29 cellular contexts compared by ENCODE assay signal in genomic region chr11:64558065-64558745, GRCh38. TPM values are rescaled to one million over a fixed set of nuclear protein-coding genes. Genes with fewer than 3 reads are reported as not detected.
DNase-seq lines count a peak whose midpoint lies in the region; FAIRE-seq and TF ChIP-seq lines count a peak whose summit lies in the region.
"Had no signal": no experiment of that assay in that cellular context is flagged by ENCODE, and none has a peak within 500 bp of the region (broad histone marks: within the 10 kb centered on the region; RNA-seq: fewer than 3 reads in every experiment).

No MANE protein-coding gene starts in this region.

- H3K4me3 Mint-ChIP-seq in activated CD4-positive, alpha-beta memory T cell treated with anti-CD3 and anti-CD28 coated beads, Interleukin-2, amount 10 ng/mL, durations not matched to agents 7 days and 5 days: no peak overlapping the region
- H3K4me3 Mint-ChIP-seq: activated naive CD4-positive, alpha-beta T cell treated with anti-CD3 and anti-CD28 coated beads, Interleukin-2, amount 50 U/mL, for 24 hours; activated T-helper 17 cell treated with anti-CD3 and anti-CD28 coated beads, Interleukin-2, amount 50 U/mL, for 72 hours; CD4-positive, alpha-beta memory T cell; central memory CD8-positive, alpha-beta T cell; T-helper 2 cell treated with Interferon-gamma antibody and Interleukin-4, amounts not matched to agents 5 μg/mL and 100 μg/mL, for 36 hours had no signal

- in situ Hi-C loops in GM23248 (cut with MboI): no loop called here

- CTCF ChIA-PET in activated CD4-positive, alpha-beta memory T cell treated with anti-CD3 and anti-CD28 coated beads, Interleukin-2, amount 10 ng/mL, durations not matched to agents 7 days and 5 days (lab: Charles Lee): no interaction called here

- H3K79me2 ChIP-seq in GM23248 (ENCODE audit: insufficient read depth): no peaks in the 10 kb centered on the region

- peak; percentile 73 for DNase-seq in GM23248
- DNase-seq in RCC 7860 (ENCODE audit: low spot score): peak; percentile 83
- DNase-seq in islet precursor cell: peak; percentile 68
- DNase-seq in sigmoid colon: peak; percentile 40
- DNase-seq in activated CD4-positive, alpha-beta memory T cell treated with anti-CD3 and anti-CD28 coated beads, Interleukin-2, amount 10 ng/mL, durations not matched to agents 7 days and 5 days: no peak
- no peak for DNase-seq in T1000 (lab: John Stamatoyannopoulos, UW)
- no peak for DNase-seq in hypothalamus (lab: John Stamatoyannopoulos, UW)
- DNase-seq: activated CD8-positive, alpha-beta memory T cell treated with anti-CD3 and anti-CD28 coated beads, Interleukin-2, amount 50 U/mL, for 4 hours; aorta; CD4-positive, alpha-beta memory T cell; glutamatergic neuron; Karpas-422; left cardiac atrium; mesenchymal stem cell; NCI-H1694 treated with DMSO at 0.1 percent for 48 hours; NCI-H2171 treated with DMSO at 0.1 percent for 48 hours; NCI-H524; ovary; right cardiac atrium; stimulated activated naive CD8-positive, alpha-beta T cell treated with anti-CD3 and anti-CD28 coated beads, Interleukin-15, Interleukin-2, amounts not matched to agents 100 U/mL and 50 U/mL, for 24 hours had no signal

- FAIRE-seq in RCC 7860 (lab: Jason Lieb, UNC): peak; percentile 84
- FAIRE-seq: G401.6 had no signal

- no peak overlapping the region for H2AFZ ChIP-seq in GM23248

- POLR2A ChIA-PET in activated CD4-positive, alpha-beta memory T cell treated with anti-CD3 and anti-CD28 coated beads, Interleukin-2, amount 10 ng/mL, durations not matched to agents 7 days and 5 days (lab: Charles Lee): no interaction called here

- WGBS in GM23248 (ENCODE audit: low coverage in 1 of 2, low lambda C conversion rate in 2 of 2, missing lambda C conversion rate in 2 of 2), 2 experiments: 41 to 42% methylated on average over 12 to 14 of the region's 14 CpGs
- WGBS in sigmoid colon, 2 donors: 85 to 88% methylated on average over 14 of the region's 14 CpGs

- no peaks in the 10 kb centered on the region for H3F3A ChIP-seq in GM23248 (ENCODE audit: insufficient read depth)

- no peak overlapping the region for H3K4me2 ChIP-seq in GM23248 (ENCODE audit: unreplicated experiment)

- no peak overlapping the region for H3K9ac ChIP-seq in GM23248

- no peaks in the 10 kb centered on the region for H3K9me3 Mint-ChIP-seq in activated CD4-positive, alpha-beta memory T cell treated with anti-CD3 and anti-CD28 coated beads, Interleukin-2, amount 10 ng/mL, durations not matched to agents 7 days and 5 days
- H3K9me3 Mint-ChIP-seq: activated naive CD4-positive, alpha-beta T cell treated with anti-CD3 and anti-CD28 coated beads, Interleukin-2, amount 50 U/mL, for 24 hours; activated T-helper 17 cell treated with anti-CD3 and anti-CD28 coated beads, Interleukin-2, amount 50 U/mL, for 72 hours; CD4-positive, alpha-beta memory T cell; central memory CD8-positive, alpha-beta T cell had no signal

- H3K27me3 ChIP-seq in GM23248 (replicated peaks; ENCODE audit: insufficient read depth) (no peaks in the 10 kb centered on the region), sigmoid colon (no peaks in the 10 kb centered on the region)
- H3K27me3 ChIP-seq: ovary had no signal

- H3K27ac Mint-ChIP-seq in activated CD4-positive, alpha-beta memory T cell treated with anti-CD3 and anti-CD28 coated beads, Interleukin-2, amount 10 ng/mL, durations not matched to agents 7 days and 5 days: no peak overlapping the region
- H3K27ac Mint-ChIP-seq: activated naive CD4-positive, alpha-beta T cell treated with anti-CD3 and anti-CD28 coated beads, Interleukin-2, amount 50 U/mL, for 24 hours; activated T-helper 17 cell treated with anti-CD3 and anti-CD28 coated beads, Interleukin-2, amount 50 U/mL, for 72 hours; CD4-positive, alpha-beta memory T cell; T-helper 2 cell treated with Interferon-gamma antibody and Interleukin-4, amounts not matched to agents 5 μg/mL and 100 μg/mL, for 36 hours had no signal

- no peak overlapping the region for H3K4me3 ChIP-seq in GM23248
- H3K4me3 ChIP-seq in sigmoid colon: no peak overlapping the region
- H3K4me3 ChIP-seq: ovary, thoracic aorta had no signal

- H3K27me3 Mint-ChIP-seq in activated CD4-positive, alpha-beta memory T cell treated with anti-CD3 and anti-CD28 coated beads, Interleukin-2, amount 10 ng/mL, durations not matched to agents 7 days and 5 days: no peaks in the 10 kb centered on the region
- H3K27me3 Mint-ChIP-seq: activated naive CD4-positive, alpha-beta T cell treated with anti-CD3 and anti-CD28 coated beads, Interleukin-2, amount 50 U/mL, for 24 hours had no signal

- no peaks in the 10 kb centered on the region for H4K20me1 ChIP-seq in GM23248 (ENCODE audit: insufficient read depth)

- H3K27ac ChIP-seq in GM23248 (no peak overlapping the region), sigmoid colon (no peak overlapping the region)
- H3K27ac ChIP-seq: ovary, thoracic aorta had no signal

- intact Hi-C loops in sigmoid colon (cut with DNase I): no loop called here

- H3K36me3 ChIP-seq in GM23248 (ENCODE audit: low read depth) (no peaks in the 10 kb centered on the region), sigmoid colon (no peaks in the 10 kb centered on the region)
- H3K36me3 ChIP-seq: ovary, thoracic aorta had no signal

- H3K36me3 Mint-ChIP-seq in activated CD4-positive, alpha-beta memory T cell treated with anti-CD3 and anti-CD28 coated beads, Interleukin-2, amount 10 ng/mL, durations not matched to agents 7 days and 5 days (ENCODE audit: low read depth): no peaks in the 10 kb centered on the region
- H3K36me3 Mint-ChIP-seq: activated naive CD4-positive, alpha-beta T cell treated with anti-CD3 and anti-CD28 coated beads, Interleukin-2, amount 50 U/mL, for 24 hours; CD4-positive, alpha-beta memory T cell had no signal

- no peaks in the 10 kb centered on the region for H3K9me3 ChIP-seq in GM23248 (ENCODE audit: low read depth)
- H3K9me3 ChIP-seq in sigmoid colon: no peaks in the 10 kb centered on the region
- H3K9me3 ChIP-seq: ovary, thoracic aorta had no signal

- no peak for TF ChIP-seq POLR2A in sigmoid colon (IDR thresholded peaks at IDR 0.05)

- H3K9me2 ChIP-seq in GM23248 (ENCODE audit: insufficient read depth): no peaks in the 10 kb centered on the region

- TF ChIP-seq EP300 in sigmoid colon (IDR thresholded peaks at IDR 0.05): no peak

- H3K4me1 ChIP-seq in GM23248 (ENCODE audit: insufficient read depth) (peaks cover 22% of the 10 kb centered on the region), sigmoid colon (peaks cover 0 to 27% (median 19%) of the 10 kb centered on the region in 4 donors)

- no peaks in the 10 kb centered on the region for H3K4me1 Mint-ChIP-seq in activated CD4-positive, alpha-beta memory T cell treated with anti-CD3 and anti-CD28 coated beads, Interleukin-2, amount 10 ng/mL, durations not matched to agents 7 days and 5 days
- H3K4me1 Mint-ChIP-seq: activated naive CD4-positive, alpha-beta T cell treated with anti-CD3 and anti-CD28 coated beads, Interleukin-2, amount 50 U/mL, for 24 hours; activated T-helper 17 cell treated with anti-CD3 and anti-CD28 coated beads, Interleukin-2, amount 50 U/mL, for 72 hours; CD4-positive, alpha-beta memory T cell; central memory CD8-positive, alpha-beta T cell had no signal

- TF ChIP-seq CTCF in sigmoid colon (IDR thresholded peaks at IDR 0.05): no peak

RNA-seq across cellular contexts. Expression of gene SLC22A11, which starts 2.5 kb away (rescaled TPM):
- not detected in 2 replicates for total RNA-seq in GM23248 (2014; rRNA removed; shearing (Covaris generic))
- polyA plus RNA-seq in GM23248 (2016; fragmentation: Nextera tagmentation; extraction: Ambion mirVana): not detected in 2 replicates
- not detected for total RNA-seq in sigmoid colon
- under 1 TPM in 2 of 3 donors, not detected in 1; 0.04 to 0.46 TPM for polyA plus RNA-seq in sigmoid colon
- total RNA-seq in activated CD4-positive, alpha-beta memory T cell treated with anti-CD3 and anti-CD28 coated beads, Interleukin-2, amount 10 ng/mL, durations not matched to agents 7 days and 5 days: not detected
- total RNA-seq: activated T-helper 17 cell treated with anti-CD3 and anti-CD28 coated beads, Interleukin-2, amount 50 U/mL, for 72 hours; CD4-positive, alpha-beta memory T cell; dermis microvascular lymphatic vessel endothelial cell; left cardiac atrium; myocyte; right cardiac atrium; RPMI7951; thoracic aorta had no signal
- polyA plus RNA-seq: aorta; CD4-positive, alpha-beta memory T cell; right cardiac atrium had no signal

RNA-seq across cellular contexts. Expression of gene SLC22A12, which starts 32.8 kb away (rescaled TPM):
- not detected in 2 replicates for total RNA-seq in GM23248 (2014; rRNA removed; shearing (Covaris generic))
- not detected in 2 replicates for polyA plus RNA-seq in GM23248 (2016; fragmentation: Nextera tagmentation; extraction: Ambion mirVana)
- total RNA-seq in sigmoid colon: not detected
- not detected for polyA plus RNA-seq in sigmoid colon
- not detected for total RNA-seq in activated CD4-positive, alpha-beta memory T cell treated with anti-CD3 and anti-CD28 coated beads, Interleukin-2, amount 10 ng/mL, durations not matched to agents 7 days and 5 days
- total RNA-seq: activated T-helper 17 cell treated with anti-CD3 and anti-CD28 coated beads, Interleukin-2, amount 50 U/mL, for 72 hours; aorta; CD4-positive, alpha-beta memory T cell; dermis microvascular lymphatic vessel endothelial cell; left cardiac atrium; myocyte; ovary; right cardiac atrium; RPMI7951; thoracic aorta had no signal
- polyA plus RNA-seq: aorta; CD4-positive, alpha-beta memory T cell; ovary; right cardiac atrium had no signal

Comparison
In these comparisons a context has a peak if more than half of its experiments do, and no peak if none do; other contexts are left out.
1. DNase-seq: peak in GM23248 (single experiment), RCC 7860 (single experiment), islet precursor cell (single experiment) and sigmoid colon (single experiment); none in activated CD4-positive, alpha-beta memory T cell treated with anti-CD3 and anti-CD28 coated beads, Interleukin-2, amount 10 ng/mL, durations not matched to agents 7 days and 5 days (single experiment), T1000 (single experiment) and hypothalamus (0 of 51).